Comparison of ENCODE assay signal across 34 cellular contexts in genomic region chr15:56353119-56353518, GRCh38. TPM values are rescaled to one million over a fixed set of nuclear protein-coding genes. Genes with fewer than 3 reads are reported as not detected.
DNase-seq lines count a peak whose midpoint lies in the region; ATAC-seq, FAIRE-seq and TF ChIP-seq lines count a peak whose summit lies in the region.
"Had no signal": no experiment of that assay in that cellular context is flagged by ENCODE, and none has a peak within 500 bp of the region (broad histone marks: within the 10 kb centered on the region; RNA-seq: fewer than 3 reads in every experiment).

No MANE protein-coding gene starts in this region.

- peaks cover 3% of the 10 kb centered on the region for H3K9me3 Mint-ChIP-seq in endodermal cell
- H3K9me3 Mint-ChIP-seq: activated naive CD8-positive, alpha-beta T cell treated with anti-CD3 and anti-CD28 coated beads, Interleukin-2, amount 10 ng/mL, durations not matched to agents 7 days and 5 days; CD8-positive, alpha-beta T cell; effector memory CD8-positive, alpha-beta T cell; natural killer cell; stimulated activated memory B cell treated with anti-CD40 and anti-IgM and Interleukin-4, amounts not matched to agents 10 μg/mL and 1 μg/mL and 100 μg/mL, for 72 hours had no signal

- intact Hi-C loops in kidney (cut with DNase I), result no loop called here
- intact Hi-C loops in gastrocnemius medialis (cut with DNase I; ENCODE audit: low total_unique reads), result no loop called here

- WGBS in endodermal cell (ENCODE audit: insufficient coverage in 1 of 2, insufficient read length in 1 of 2), 2 experiments, result 100% methylated on average over 1 of the region's 1 CpG; no CpG with 5 or more reads in 1 of the 2 experiments

- in situ Hi-C loops in gastrocnemius medialis (cut with MboI; ENCODE audit: low sequenced_read_pairs in 4 of 4), result no loop called here

- DNase-seq in NOMO-1 treated with DMSO at 0.1 percent for 48 hours (lab: John Stamatoyannopoulos, UW; ENCODE audit: unreplicated experiment) (peak; percentile 22), NOMO-1 treated with dmso at 0.1 percent for 144 hours (lab: John Stamatoyannopoulos, UW; ENCODE audit: unreplicated experiment) (no peak), adipocyte (ENCODE audit: low read depth) (peak; percentile 9), kidney (no peak), endodermal cell (no peak), gastrocnemius medialis (no peak)
- no peak for DNase-seq in stimulated activated CD4-positive, alpha-beta T cell treated with anti-CD3 and anti-CD28 coated beads, Interleukin-2, amount 100 ng/mL, for 24 hours
- DNase-seq: 8988T; activated CD4-positive, alpha-beta T cell treated with anti-CD3 and anti-CD28 coated beads, Interleukin-2, amount 50 U/mL, for 48 hours; activated gamma-delta T cell treated with Interleukin-2 at 50 U/mL for 16 hours; activated naive CD8-positive, alpha-beta T cell treated with anti-CD3 and anti-CD28 coated beads, Interleukin-2, amount 10 ng/mL, durations not matched to agents 7 days and 5 days; activated T-cell treated with anti-CD3 and anti-CD28 coated beads, Interleukin-2, amount 50 U/mL, for 48 hours; CD8-positive, alpha-beta T cell; central memory CD4-positive, alpha-beta T cell; cortex of kidney; DMS 273 treated with DMSO at 0.1 percent for 48 hours; effector memory CD8-positive, alpha-beta T cell; erythroblast; Karpas-422; kidney glomerular epithelial cell; midbrain; natural killer cell; NCI-H146; NCI-H2107; NCI-H446; nucleus accumbens; psoas muscle; sigmoid colon; T-helper 17 cell; trophoblast cell had no signal

- H3K27ac ChIP-seq in kidney (ENCODE audit: low read depth in 2 of 2, low read length in 2 of 2) (no peak overlapping the region), endodermal cell (ENCODE audit: low read depth, low read length) (no peak overlapping the region), gastrocnemius medialis (no peak overlapping the region)
- H3K27ac ChIP-seq: psoas muscle, sigmoid colon had no signal

- no peak for TF ChIP-seq CTCF in kidney (IDR thresholded peaks at IDR 0.05; ENCODE audit: borderline replicate concordance, extremely low read depth, insufficient read depth)
- no peak for TF ChIP-seq CTCF in endodermal cell (conservative IDR thresholded peaks at IDR 0.05)
- TF ChIP-seq CTCF in gastrocnemius medialis (IDR thresholded peaks at IDR 0.05 in 4 of 5, conservative IDR thresholded peaks at IDR 0.05 in 1 of 5), result no peak

- H3K27me3 ChIP-seq in adipocyte (replicated peaks; ENCODE audit: control insufficient read depth, insufficient read depth, low read length) (no peaks in the 10 kb centered on the region), endodermal cell (ENCODE audit: control insufficient read depth, insufficient read depth, low read length, poor library complexity, severe bottlenecking) (no peaks in the 10 kb centered on the region), gastrocnemius medialis (no peaks in the 10 kb centered on the region)
- H3K27me3 ChIP-seq: sigmoid colon had no signal

- H3K4me3 ChIP-seq in adipocyte (ENCODE audit: low read length) (peak overlapping the region; percentile 40), kidney (ENCODE audit: low read length in 2 of 2) (no peak overlapping the region), endodermal cell (ENCODE audit: low read length) (no peak overlapping the region), gastrocnemius medialis (no peak overlapping the region)
- H3K4me3 ChIP-seq: HAP-1, psoas muscle, sigmoid colon had no signal

- peak overlapping the region; percentile 47 for H3K9ac ChIP-seq in adipocyte (ENCODE audit: low read length)
- H3K9ac ChIP-seq in kidney (ENCODE audit: low read length in 2 of 2), result no peak overlapping the region
- H3K9ac ChIP-seq in endodermal cell (ENCODE audit: extremely low read depth, low read length, poor library complexity, severe bottlenecking), result no peak overlapping the region

- H3K4me3 Mint-ChIP-seq in endodermal cell, result no peak overlapping the region
- H3K4me3 Mint-ChIP-seq: activated naive CD8-positive, alpha-beta T cell treated with anti-CD3 and anti-CD28 coated beads, Interleukin-2, amount 10 ng/mL, durations not matched to agents 7 days and 5 days; CD8-positive, alpha-beta T cell; effector memory CD8-positive, alpha-beta T cell; natural killer cell; stimulated activated memory B cell treated with anti-CD40 and anti-IgM and Interleukin-4, amounts not matched to agents 10 μg/mL and 1 μg/mL and 100 μg/mL, for 72 hours; T-helper 17 cell had no signal

- H3K9me3 ChIP-seq in adipocyte (ENCODE audit: control insufficient read depth, low read length) (peaks cover 4% of the 10 kb centered on the region), kidney (ENCODE audit: control insufficient read depth in 1 of 2, low read length in 2 of 2) (no peaks in the 10 kb centered on the region), endodermal cell (ENCODE audit: control insufficient read depth, low read length) (peaks cover 7% of the 10 kb centered on the region), gastrocnemius medialis (no peaks in the 10 kb centered on the region)
- H3K9me3 ChIP-seq: HAP-1, psoas muscle, sigmoid colon had no signal

- H3K36me3 ChIP-seq in adipocyte (ENCODE audit: control insufficient read depth, insufficient read depth, low read length, severe bottlenecking) (no peaks in the 10 kb centered on the region), kidney (ENCODE audit: control insufficient read depth in 1 of 2, insufficient read depth in 2 of 2, low read length in 2 of 2) (no peaks in the 10 kb centered on the region), endodermal cell (ENCODE audit: control insufficient read depth, insufficient read depth, low read length) (no peaks in the 10 kb centered on the region), gastrocnemius medialis (no peaks in the 10 kb centered on the region)
- H3K36me3 ChIP-seq: HAP-1, sigmoid colon had no signal

- H3K4me1 ChIP-seq in adipocyte (ENCODE audit: control insufficient read depth, insufficient read depth, low read length) (peaks cover 39% of the 10 kb centered on the region), kidney (ENCODE audit: control insufficient read depth in 1 of 2, insufficient read depth in 1 of 2, low read depth in 1 of 2, low read length in 2 of 2) (no peaks in the 10 kb centered on the region), endodermal cell (ENCODE audit: control insufficient read depth, insufficient read depth, low read length) (no peaks in the 10 kb centered on the region), gastrocnemius medialis (peaks cover 6 to 10% of the 10 kb centered on the region in 2 donors)
- H3K4me1 ChIP-seq: HAP-1, psoas muscle, sigmoid colon had no signal

- no peak overlapping the region for H3K27ac Mint-ChIP-seq in endodermal cell
- H3K27ac Mint-ChIP-seq: activated naive CD8-positive, alpha-beta T cell treated with anti-CD3 and anti-CD28 coated beads, Interleukin-2, amount 10 ng/mL, durations not matched to agents 7 days and 5 days; CD8-positive, alpha-beta T cell; effector memory CD8-positive, alpha-beta T cell; natural killer cell; stimulated activated memory B cell treated with anti-CD40 and anti-IgM and Interleukin-4, amounts not matched to agents 10 μg/mL and 1 μg/mL and 100 μg/mL, for 72 hours; T-helper 17 cell had no signal

- FAIRE-seq in kidney (lab: Jason Lieb, UNC), result peak; percentile 95

- peaks cover 6% of the 10 kb centered on the region for H3K27me3 Mint-ChIP-seq in endodermal cell (ENCODE audit: insufficient read depth)
- H3K27me3 Mint-ChIP-seq: stimulated activated memory B cell treated with anti-CD40 and anti-IgM and Interleukin-4, amounts not matched to agents 10 μg/mL and 1 μg/mL and 100 μg/mL, for 72 hours; T-helper 17 cell had no signal

- H3K4me1 Mint-ChIP-seq in endodermal cell, result peaks cover 8% of the 10 kb centered on the region
- H3K4me1 Mint-ChIP-seq: activated naive CD8-positive, alpha-beta T cell treated with anti-CD3 and anti-CD28 coated beads, Interleukin-2, amount 10 ng/mL, durations not matched to agents 7 days and 5 days; natural killer cell; T-helper 17 cell had no signal

- H3K36me3 Mint-ChIP-seq in endodermal cell (ENCODE audit: low read depth), result no peaks in the 10 kb centered on the region
- H3K36me3 Mint-ChIP-seq: activated naive CD8-positive, alpha-beta T cell treated with anti-CD3 and anti-CD28 coated beads, Interleukin-2, amount 10 ng/mL, durations not matched to agents 7 days and 5 days; CD8-positive, alpha-beta T cell; natural killer cell; stimulated activated memory B cell treated with anti-CD40 and anti-IgM and Interleukin-4, amounts not matched to agents 10 μg/mL and 1 μg/mL and 100 μg/mL, for 72 hours had no signal

- TF ChIP-seq POLR2A in gastrocnemius medialis (IDR thresholded peaks at IDR 0.05), result no peak

- no peak for ATAC-seq in GM18520 (IDR thresholded peaks at IDR 0.05; ENCODE audit: unreplicated experiment)
- ATAC-seq in gastrocnemius medialis, result no peak
- ATAC-seq: activated CD4-positive, CD25-positive, alpha-beta regulatory T cell treated with anti-CD3 and anti-CD28 coated beads, Interleukin-2, amount 50 U/mL, for 24 hours; CD8-positive, alpha-beta T cell; effector memory CD8-positive, alpha-beta T cell; natural killer cell; psoas muscle; stimulated activated memory B cell treated with anti-CD40 and anti-IgM and Interleukin-4, amounts not matched to agents 10 μg/mL and 1 μg/mL and 100 μg/mL, for 72 hours; T-helper 17 cell had no signal

RNA-seq across cellular contexts. Expression of gene TEX9, which starts 12.1 kb away (rescaled TPM):
- 35.2 TPM for total RNA-seq in kidney
- polyA plus RNA-seq in kidney (ENCODE audit: insufficient read depth, low read depth, low replicate concordance), result 9.4 TPM
- 10 to 100 TPM in 1 of 2 donors, 1 to 10 TPM in 1; 8.7 to 10.2 TPM for total RNA-seq in endodermal cell
- polyA plus RNA-seq in endodermal cell (2013, experiment 1 of 2), result 19.3 TPM
- polyA plus RNA-seq in endodermal cell (2013, experiment 2 of 2), result 21.3 TPM
- total RNA-seq in gastrocnemius medialis, result under 1 TPM in 1 of 4 donors, not detected in 3; 0.44 TPM

Comparison
In these comparisons a context has a peak if more than half of its experiments do, and no peak if none do; other contexts are left out.
1. DNase-seq: peak in NOMO-1 treated with DMSO at 0.1 percent for 48 hours (single experiment) and adipocyte (single experiment); none in NOMO-1 treated with dmso at 0.1 percent for 144 hours (single experiment), kidney (single experiment), endodermal cell (single experiment), gastrocnemius medialis (0 of 2) and stimulated activated CD4-positive, alpha-beta T cell treated with anti-CD3 and anti-CD28 coated beads, Interleukin-2, amount 100 ng/mL, for 24 hours (0 of 2).
2. RNA of gene TEX9, which starts 12.1 kb away (total RNA-seq): 35.2 TPM in kidney (single experiment) and 8.7 to 10.2 TPM in endodermal cell; 0.44 TPM in gastrocnemius medialis; every median in the first group is over 4 times any median in the second.